1 cellular context compared by ENCODE assay signal in genomic region chr10:3268025-3268424, GRCh38.
TF ChIP-seq lines count a peak whose summit lies in the region.

No MANE protein-coding gene starts in this region.

TF ChIP-seq in K562, 482 proteins besides CTCF, POLR2A, EP300 and RAD21 (continued from another document and continues in another):
- TF ChIP-seq E2F5 (CRISPR knock-in tag; IDR thresholded peaks at IDR 0.05): no peak
- TF ChIP-seq C11orf30 (IDR thresholded peaks at IDR 0.05; ENCODE audit: low read depth): peak; percentile 61
- TF ChIP-seq ETV6 (IDR thresholded peaks at IDR 0.05; ENCODE audit: borderline replicate concordance in 1 of 2, low read depth in 2 of 2, low read length in 1 of 2): no peak
- no peak for TF ChIP-seq ETV6 (CRISPR knock-in tag; IDR thresholded peaks at IDR 0.05; ENCODE audit: borderline replicate concordance)
- TF ChIP-seq DLX4 (CRISPR knock-in tag; IDR thresholded peaks at IDR 0.05): no peak
- TF ChIP-seq FOXK1 (CRISPR knock-in tag; IDR thresholded peaks at IDR 0.05; ENCODE audit: borderline replicate concordance): no peak
- no peak for TF ChIP-seq CREB3 (tag; conservative IDR thresholded peaks at IDR 0.05; ENCODE audit: low read depth)
- TF ChIP-seq ZFP36 (IDR thresholded peaks at IDR 0.05; ENCODE audit: low read depth, low read length, partially characterized antibody): no peak
- peak; percentile 37 for TF ChIP-seq MAFG (tag; conservative IDR thresholded peaks at IDR 0.05)
- no peak for TF ChIP-seq ZNF668 (CRISPR knock-in tag; IDR thresholded peaks at IDR 0.05)
- TF ChIP-seq ZKSCAN3 (CRISPR knock-in tag; IDR thresholded peaks at IDR 0.05): no peak
- TF ChIP-seq ZNF316 (IDR thresholded peaks at IDR 0.05): peak; percentile 61
- no peak for TF ChIP-seq HDAC8 (tag; IDR thresholded peaks at IDR 0.05)
- no peak for TF ChIP-seq DACH1 (IDR thresholded peaks at IDR 0.05; ENCODE audit: partially characterized antibody)
- 0 out of 2 replicates have a peak, but pooled peaks have one; percentile 30 for TF ChIP-seq MAFF (IDR thresholded peaks at IDR 0.05; ENCODE audit: low read length)
- TF ChIP-seq SRSF7 (optimal IDR thresholded peaks at IDR 0.05; ENCODE audit: low read depth, low read length): no peak
- TF ChIP-seq PCBP2 (IDR thresholded peaks at IDR 0.05; ENCODE audit: low read depth, low read length, poor library complexity, severe bottlenecking): no peak
- no peak for TF ChIP-seq FOXM1 (IDR thresholded peaks at IDR 0.05; ENCODE audit: low read depth)
- no peak for TF ChIP-seq FOXM1 (CRISPR knock-in tag; IDR thresholded peaks at IDR 0.05; ENCODE audit: low read depth)
- no peak for TF ChIP-seq MLLT1 (IDR thresholded peaks at IDR 0.05)
- TF ChIP-seq HLTF (IDR thresholded peaks at IDR 0.05): no peak
- TF ChIP-seq ZNF76 (CRISPR knock-in tag; IDR thresholded peaks at IDR 0.05; ENCODE audit: borderline replicate concordance): no peak
- no peak for TF ChIP-seq E4F1 (CRISPR knock-in tag; IDR thresholded peaks at IDR 0.05; ENCODE audit: borderline replicate concordance)
- no peak for TF ChIP-seq RBM39 (optimal IDR thresholded peaks at IDR 0.05; ENCODE audit: low read depth, low read length)
- no peak for TF ChIP-seq RFX1 (IDR thresholded peaks at IDR 0.05)
- TF ChIP-seq SMARCA4 (IDR thresholded peaks at IDR 0.05): no peak
- no peak for TF ChIP-seq MGA (IDR thresholded peaks at IDR 0.05)
- no peak for TF ChIP-seq COPS2 (conservative IDR thresholded peaks at IDR 0.05)
- no peak for TF ChIP-seq ZNF121 (CRISPR knock-in tag; conservative IDR thresholded peaks at IDR 0.05)
- no peak for TF ChIP-seq CHCHD3 (CRISPR knock-in tag; IDR thresholded peaks at IDR 0.05)
- no peak for TF ChIP-seq ZNF280A (IDR thresholded peaks at IDR 0.05; ENCODE audit: low read depth, partially characterized antibody)
- TF ChIP-seq TAF9B (IDR thresholded peaks at IDR 0.05; ENCODE audit: partially characterized antibody): no peak
- no peak for TF ChIP-seq MECOM (CRISPR knock-in tag; IDR thresholded peaks at IDR 0.05)
- TF ChIP-seq MAFK (IDR thresholded peaks at IDR 0.05; ENCODE audit: low read length): 0 out of 2 replicates have a peak, but pooled peaks have one; percentile 4
- TF ChIP-seq ZNF41 (CRISPR knock-in tag; conservative IDR thresholded peaks at IDR 0.05): no peak
- TF ChIP-seq PYGO2 (tag; IDR thresholded peaks at IDR 0.05): no peak
- TF ChIP-seq BRF2 (IDR thresholded peaks at IDR 0.05; ENCODE audit: borderline replicate concordance, insufficient read depth, insufficient read length): no peak
- TF ChIP-seq CREB5 (CRISPR knock-in tag; IDR thresholded peaks at IDR 0.05): no peak
- TF ChIP-seq ZNF253 (CRISPR knock-in tag; conservative IDR thresholded peaks at IDR 0.05): no peak
- no peak for TF ChIP-seq SMARCE1 (IDR thresholded peaks at IDR 0.05)
- TF ChIP-seq CEBPG (CRISPR knock-in tag; IDR thresholded peaks at IDR 0.05): no peak
- no peak for TF ChIP-seq CEBPG (tag; conservative IDR thresholded peaks at IDR 0.05 in 1 of 2, IDR thresholded peaks at IDR 0.05 in 1 of 2)
